Comparison of ENCODE assay signal across 16 cellular contexts in genomic region chr4:4325321-4325720, GRCh38. TPM values are rescaled to one million over a fixed set of nuclear protein-coding genes. Genes with fewer than 3 reads are reported as not detected.
DNase-seq lines count a peak whose midpoint lies in the region; ATAC-seq, FAIRE-seq and TF ChIP-seq lines count a peak whose summit lies in the region.
"Had no signal": no experiment of that assay in that cellular context is flagged by ENCODE, and none has a peak within 500 bp of the region (broad histone marks: within the 10 kb centered on the region; RNA-seq: fewer than 3 reads in every experiment).

No MANE protein-coding gene starts in this region.

- CTCF ChIA-PET in K562 (lab: Yijun Ruan, JAX; ENCODE audit: low intra/inter-chr PET ratio), result no interaction called here

- no peak for TF ChIP-seq RAD21 in K562 (CRISPR knock-in tag; conservative IDR thresholded peaks at IDR 0.05 in 1 of 2, IDR thresholded peaks at IDR 0.05 in 1 of 2)

- no peaks in the 10 kb centered on the region for H3K9me1 ChIP-seq in K562 (ENCODE audit: control insufficient read depth, insufficient read depth, low read length)

- no peak overlapping the region for H3K4me2 ChIP-seq in K562 (ENCODE audit: insufficient read depth, low read length)
- H3K4me2 ChIP-seq: A549 had no signal

- no peak overlapping the region for H3K27ac ChIP-seq in K562 (ENCODE audit: extremely low read depth, low read depth, low read length)
- H3K27ac ChIP-seq: A549, C4-2B, HL-60 had no signal

- H3K27me3 Mint-ChIP-seq in endothelial cell (ENCODE audit: unreplicated experiment), result peaks cover 18% of the 10 kb centered on the region
- no peaks in the 10 kb centered on the region for H3K27me3 Mint-ChIP-seq in activated T-cell treated with anti-CD3 and anti-CD28 coated beads, Interleukin-2, amount 50 U/mL, for 4 hours (ENCODE audit: low read depth)
- H3K27me3 Mint-ChIP-seq: CD4-positive, alpha-beta memory T cell had no signal

- FAIRE-seq in K562 (lab: Jason Lieb, UNC), result no peak
- FAIRE-seq: A549, GM12878, GM18507 had no signal

- WGBS in K562 (ENCODE audit: insufficient coverage, low coverage, missing lambda C conversion rate), result 90% methylated on average over 5 of the region's 5 CpGs

- TF ChIP-seq CTCF in K562 (IDR thresholded peaks at IDR 0.05 in 2 of 3, conservative IDR thresholded peaks at IDR 0.05 in 1 of 3; ENCODE audit: insufficient read depth in 2 of 3, low read depth in 1 of 3, low read length in 3 of 3) (no peak), endothelial cell (IDR thresholded peaks at IDR 0.05; ENCODE audit: unreplicated experiment) (no peak)

- in situ Hi-C loops in K562 (cut with MboI), result no loop called here

- no peaks in the 10 kb centered on the region for H4K20me1 ChIP-seq in K562 (replicated peaks; ENCODE audit: control insufficient read depth, insufficient read depth, low read length)

- BruUV-seq in K562 (replicated peaks; lab: Mats Ljungman, UMichigan), result no TSS peak

- no peak for TF ChIP-seq EP300 in K562 (IDR thresholded peaks at IDR 0.05; ENCODE audit: low read length)

- H3K4me1 Mint-ChIP-seq in endothelial cell (ENCODE audit: unreplicated experiment), result peaks cover 57% of the 10 kb centered on the region
- no peaks in the 10 kb centered on the region for H3K4me1 Mint-ChIP-seq in activated T-cell treated with anti-CD3 and anti-CD28 coated beads, Interleukin-2, amount 50 U/mL, for 4 hours (ENCODE audit: low read depth)
- H3K4me1 Mint-ChIP-seq: CD4-positive, alpha-beta memory T cell had no signal

- no peaks in the 10 kb centered on the region for H3K79me2 ChIP-seq in K562 (ENCODE audit: control insufficient read depth, insufficient read depth, low read length)

- peak overlapping the region; percentile 100 for H3K27ac Mint-ChIP-seq in endothelial cell (ENCODE audit: unreplicated experiment)

- H3K9me3 Mint-ChIP-seq in endothelial cell (ENCODE audit: unreplicated experiment), result no peaks in the 10 kb centered on the region
- no peaks in the 10 kb centered on the region for H3K9me3 Mint-ChIP-seq in activated T-cell treated with anti-CD3 and anti-CD28 coated beads, Interleukin-2, amount 50 U/mL, for 4 hours
- H3K9me3 Mint-ChIP-seq: CD4-positive, alpha-beta memory T cell had no signal

- no peak overlapping the region for H3K4me3 Mint-ChIP-seq in endothelial cell (ENCODE audit: unreplicated experiment)
- H3K4me3 Mint-ChIP-seq in activated T-cell treated with anti-CD3 and anti-CD28 coated beads, Interleukin-2, amount 50 U/mL, for 4 hours, result no peak overlapping the region
- H3K4me3 Mint-ChIP-seq: CD4-positive, alpha-beta memory T cell had no signal

- H3K36me3 ChIP-seq in K562 (ENCODE audit: control insufficient read depth, insufficient read depth, low read length), result peaks cover 14% of the 10 kb centered on the region; the same call in 2 of the 3 replicates

- H3K36me3 Mint-ChIP-seq in endothelial cell (ENCODE audit: low read depth, unreplicated experiment), result peaks cover 4% of the 10 kb centered on the region
- peaks cover 24% of the 10 kb centered on the region for H3K36me3 Mint-ChIP-seq in activated T-cell treated with anti-CD3 and anti-CD28 coated beads, Interleukin-2, amount 50 U/mL, for 4 hours (ENCODE audit: insufficient read depth)

- no peak for ATAC-seq in K562
- no peak for ATAC-seq in HG02870 (IDR thresholded peaks at IDR 0.05; ENCODE audit: unreplicated experiment)
- ATAC-seq in activated T-cell treated with anti-CD3 and anti-CD28 coated beads, Interleukin-2, amount 50 U/mL, for 4 hours, result no peak
- ATAC-seq: A549, GM12878 had no signal

- no peak overlapping the region for H3K9ac ChIP-seq in K562 (ENCODE audit: insufficient read depth in 1 of 2, low read depth in 2 of 2, low read length in 2 of 2)

- POLR2A ChIA-PET in K562 (lab: Yijun Ruan, JAX), result interaction anchor here (0.8 to 2.3 kb wide), 3 partner anchors 35 to 77 kb away, joined by 3 to 7 read pairs (median 3); partner anchors contain the start of genes LYAR, TMEM128 and ZBTB49

- TF ChIP-seq POLR2A in K562 (conservative IDR thresholded peaks at IDR 0.05), result no peak

- DNase-seq in K562 (ENCODE audit: extremely low read depth in 1 of 4, low spot score in 3 of 4) (no peak), endothelial cell (ENCODE audit: low spot score) (no peak), mesenteric fat pad (ENCODE audit: low spot score) (peak; percentile 14), occipital lobe (lab: John Stamatoyannopoulos, UW) (no peak)
- DNase-seq in activated T-cell treated with anti-CD3 and anti-CD28 coated beads, Interleukin-2, amount 50 U/mL, for 4 hours, result no peak
- DNase-seq: BE2C; CD4-positive, alpha-beta memory T cell; DMS79; GOT3 had no signal

- H3K9me3 ChIP-seq in K562 (replicated peaks; ENCODE audit: control insufficient read depth, insufficient read depth, low read depth, low read length), result no peaks in the 10 kb centered on the region
- H3K9me3 ChIP-seq: A549, BE2C, HAP-1 had no signal

- no peak overlapping the region for H3K4me3 ChIP-seq in K562
- H3K4me3 ChIP-seq: A549, GM12878, HAP-1 had no signal

- intact Hi-C loops in K562 (cut with micrococcal nuclease), result no loop called here

- H3K27me3 ChIP-seq in K562 (ENCODE audit: control insufficient read depth in 2 of 2, insufficient read depth in 2 of 2, low read length in 2 of 2), result no peaks in the 10 kb centered on the region
- H3K27me3 ChIP-seq: BE2C had no signal

- 0 out of 2 replicates have a peak overlapping the region, but pooled peaks have one; percentile 3 for H2AFZ ChIP-seq in K562 (ENCODE audit: low read depth, low read length)

- H3K4me1 ChIP-seq in K562 (replicated peaks in 1 of 2; ENCODE audit: control insufficient read depth in 2 of 2, insufficient read depth in 2 of 2, low read length in 2 of 2), result peaks cover 34 to 44% of the 10 kb centered on the region in 2 experiments; a peak in 4 of 5 replicates
- H3K4me1 ChIP-seq: A549, BE2C had no signal

RNA-seq across cellular contexts. Expression of gene ZBTB49, which starts 35.3 kb away (rescaled TPM):
- total RNA-seq in K562 (2011; cell fraction: chromatin; rRNA removed; ENCODE audit: low replicate concordance), result 11.7 and 15.6 TPM in 2 replicates
- 6.3 and 7.4 TPM in 2 replicates for total RNA-seq in K562 (2011; cell fraction: nucleolus; rRNA removed)
- total RNA-seq in K562 (2011; cell fraction: nucleoplasm; rRNA removed), result 5.8 and 9.2 TPM in 2 replicates
- 3.2 and 7.0 TPM in 2 replicates for total RNA-seq in K562 (2014; rRNA removed)
- 4.2 and 5.6 TPM in 2 replicates for total RNA-seq in K562 (2014; rRNA removed; fragmentation: Illumina TruSeq; extraction: Trizol)
- 3.9 and 4.6 TPM in 2 replicates for total RNA-seq in K562 (2015; rRNA removed; fragmentation: Illumina TruSeq; extraction: Trizol)
- total RNA-seq in K562 (2021), result 2.9 and 3.6 TPM in 2 replicates
- 4.4 and 4.7 TPM in 2 replicates for polyA plus RNA-seq in K562 (2011; rRNA removed)
- 2.4 and 2.9 TPM in 2 replicates for polyA plus RNA-seq in K562 (2011; cell fraction: cytosol; rRNA removed)
- polyA plus RNA-seq in K562 (2011; cell fraction: nucleus; rRNA removed), result 5.0 and 9.3 TPM in 2 replicates
- polyA plus RNA-seq in K562 (2012), result 2.3 TPM in 2 replicates
- polyA plus RNA-seq in K562 (2014; fragmentation: Illumina TruSeq; extraction: Trizol), result 4.2 and 4.4 TPM in 2 replicates
- polyA plus RNA-seq in K562 (2014; fragmentation: Nextera tagmentation; extraction: Ambion mirVana), result under 1 TPM; 0.49 to 0.69 TPM
- 5.6 and 8.0 TPM in 2 replicates for polyA plus RNA-seq in K562 (2014; rRNA removed)
- polyA minus RNA-seq in K562 (2011; rRNA and poly(A)+ RNA removed), result 7.6 and 8.5 TPM in 2 replicates
- 2.4 and 2.8 TPM in 2 replicates for polyA minus RNA-seq in K562 (2011; cell fraction: cytosol; rRNA and poly(A)+ RNA removed)
- polyA minus RNA-seq in K562 (2011; cell fraction: nucleus; rRNA and poly(A)+ RNA removed), result 5.7 and 7.8 TPM in 2 replicates
- 13.3 TPM for total RNA-seq in endothelial cell (ENCODE audit: unreplicated experiment)
- 3.8 TPM for total RNA-seq in mesenteric fat pad
- 1 to 10 TPM; 4.5 to 6.9 (median 6.2) TPM for total RNA-seq in activated T-cell treated with anti-CD3 and anti-CD28 coated beads, Interleukin-2, amount 50 U/mL, for 4 hours
- total RNA-seq in occipital lobe, result 8.4 TPM

RNA-seq across cellular contexts. Expression of gene LYAR, which starts 35.4 kb away (rescaled TPM):
- 19.5 and 40.6 TPM in 2 replicates for total RNA-seq in K562 (2011; cell fraction: chromatin; rRNA removed; ENCODE audit: low replicate concordance)
- 12.2 and 14.2 TPM in 2 replicates for total RNA-seq in K562 (2011; cell fraction: nucleolus; rRNA removed)
- total RNA-seq in K562 (2011; cell fraction: nucleoplasm; rRNA removed), result 17.2 and 20.7 TPM in 2 replicates
- total RNA-seq in K562 (2014; rRNA removed), result 121 and 133 TPM in 2 replicates
- total RNA-seq in K562 (2014; rRNA removed; fragmentation: Illumina TruSeq; extraction: Trizol), result 154 and 156 TPM in 2 replicates
- total RNA-seq in K562 (2015; rRNA removed; fragmentation: Illumina TruSeq; extraction: Trizol), result 165 and 172 TPM in 2 replicates
- total RNA-seq in K562 (2021), result 72.9 and 73.4 TPM in 2 replicates
- polyA plus RNA-seq in K562 (2011; rRNA removed), result 28.9 and 44.5 TPM in 2 replicates
- 5.4 and 10.3 TPM in 2 replicates for polyA plus RNA-seq in K562 (2011; cell fraction: cytosol; rRNA removed)
- polyA plus RNA-seq in K562 (2011; cell fraction: nucleus; rRNA removed), result 8.3 and 11.1 TPM in 2 replicates
- polyA plus RNA-seq in K562 (2012), result 48.3 and 109 TPM in 2 replicates
- 128 and 166 TPM in 2 replicates for polyA plus RNA-seq in K562 (2014; fragmentation: Illumina TruSeq; extraction: Trizol)
- polyA plus RNA-seq in K562 (2014; fragmentation: Nextera tagmentation; extraction: Ambion mirVana), result 10 to 100 TPM; 28.3 to 28.9 TPM
- polyA plus RNA-seq in K562 (2014; rRNA removed), result 112 and 127 TPM in 2 replicates
- 25.1 and 27.9 TPM in 2 replicates for polyA minus RNA-seq in K562 (2011; rRNA and poly(A)+ RNA removed)
- 10.1 and 12.6 TPM in 2 replicates for polyA minus RNA-seq in K562 (2011; cell fraction: cytosol; rRNA and poly(A)+ RNA removed)
- polyA minus RNA-seq in K562 (2011; cell fraction: nucleus; rRNA and poly(A)+ RNA removed), result 10.6 and 19.1 TPM in 2 replicates
- 13.2 TPM for total RNA-seq in endothelial cell (ENCODE audit: unreplicated experiment)
- total RNA-seq in mesenteric fat pad, result 18.2 TPM
- total RNA-seq in activated T-cell treated with anti-CD3 and anti-CD28 coated beads, Interleukin-2, amount 50 U/mL, for 4 hours, result 100 to 1,000 TPM; 114 to 129 (median 118) TPM
- total RNA-seq in occipital lobe, result 9.4 TPM
